In genomic region chr2:184577056-184577455, GRCh38 we compare ENCODE assay signal across 4 cellular contexts. TPM values are rescaled to one million over a fixed set of nuclear protein-coding genes. Genes with fewer than 3 reads are reported as not detected.
"Had no signal": no experiment of that assay in that cellular context is flagged by ENCODE, and none has a peak within 500 bp of the region (broad histone marks: within the 10 kb centered on the region; RNA-seq: fewer than 3 reads in every experiment).

No MANE protein-coding gene starts in this region.

- DNase-seq: GDM1, GF-D8 had no signal

- ATAC-seq: GM12878 had no signal

- H3K4me3 ChIP-seq: GM12878 had no signal

RNA-seq across cellular contexts. Expression of gene ZNF804A, which starts 21.3 kb away (rescaled TPM):
- total RNA-seq: G401 had no signal
